ENCODE assay signal across 9 cellular contexts in the genomic region with DNA sequence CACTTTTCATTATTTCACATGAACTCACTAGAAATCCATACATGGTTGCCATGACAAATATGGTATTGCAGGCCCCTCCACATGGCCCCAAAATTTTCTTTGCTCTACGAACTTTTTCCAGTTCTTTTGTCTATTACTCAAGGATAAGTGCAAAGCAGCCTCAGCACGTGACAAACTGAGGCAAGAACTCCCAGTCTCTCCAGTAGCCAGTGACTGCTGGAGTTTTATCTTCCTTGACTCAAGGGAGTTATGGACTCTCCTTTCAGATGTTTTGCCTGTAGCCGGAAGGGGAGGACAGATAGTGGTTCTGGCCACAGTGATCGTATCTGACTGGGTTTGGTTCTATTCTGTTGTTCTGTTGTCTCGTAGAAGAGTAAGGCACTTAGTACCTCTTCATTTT.
"Had no signal": no experiment of that assay in that cellular context is flagged by ENCODE, and none has a peak within 500 bp of the region (broad histone marks: within the 10 kb centered on the region; RNA-seq: fewer than 3 reads in every experiment).

No MANE protein-coding gene starts in this region.

- ATAC-seq: HCT116 had no signal

- H3K9me3 ChIP-seq: HAP-1 had no signal

- H3K9ac ChIP-seq: GM23248 had no signal

- H3K9me3 Mint-ChIP-seq: HFFc6 had no signal

- H3K27ac Mint-ChIP-seq: HFFc6 had no signal

- H3K27ac ChIP-seq: GM23248 had no signal

- FAIRE-seq: H1, H54, HTR-8/SVneo had no signal

- H3K36me3 ChIP-seq: HAP-1 had no signal

- H2AFZ ChIP-seq: GM23248 had no signal

- H3K4me3 ChIP-seq: GM23248, HAP-1 had no signal

- DNase-seq: GM23248, HFFc6, IMR-90, KBM-7 had no signal

- H3K4me1 ChIP-seq: HAP-1 had no signal

- H3K4me3 Mint-ChIP-seq: HFFc6 had no signal
